In genomic region chrX:71103110-71103983, GRCh38 we compare ENCODE assay signal across 10 cellular contexts. TPM values are rescaled to one million over a fixed set of nuclear protein-coding genes. Genes with fewer than 3 reads are reported as not detected.
DNase-seq lines count a peak whose midpoint lies in the region; ATAC-seq, FAIRE-seq and TF ChIP-seq lines count a peak whose summit lies in the region.
"Had no signal": no experiment of that assay in that cellular context is flagged by ENCODE, and none has a peak within 500 bp of the region (broad histone marks: within the 10 kb centered on the region; RNA-seq: fewer than 3 reads in every experiment).

No MANE protein-coding gene starts in this region.

- no peak overlapping the region for H3K9ac ChIP-seq in Karpas-422 (ENCODE audit: low read length)

- H3K4me2 ChIP-seq in Karpas-422 (ENCODE audit: low read depth, low read length, poor library complexity, severe bottlenecking) (no peak overlapping the region), hepatocyte (peak overlapping the region; percentile 65)

- H3K9me3 ChIP-seq in Karpas-422 (ENCODE audit: low read length) (no peaks in the 10 kb centered on the region), hepatocyte (ENCODE audit: low read depth) (no peaks in the 10 kb centered on the region)

- TF ChIP-seq CTCF in hepatocyte (IDR thresholded peaks at IDR 0.05; ENCODE audit: poor library complexity): no peak

- H3K9me2 ChIP-seq in Karpas-422 (replicated peaks; ENCODE audit: insufficient read depth, low read length): no peaks in the 10 kb centered on the region
- H3K9me2 ChIP-seq in hepatocyte (replicated peaks; ENCODE audit: insufficient read depth): no peaks in the 10 kb centered on the region

- H3K36me3 ChIP-seq in Karpas-422 (ENCODE audit: insufficient read depth, low read length) (no peaks in the 10 kb centered on the region), hepatocyte (replicated peaks; ENCODE audit: insufficient read depth, low read depth) (no peaks in the 10 kb centered on the region)

- peak; percentile 90 for FAIRE-seq in GM18507 (lab: Jason Lieb, UNC)

- DNase-seq in GM18507 (ENCODE audit: extremely low spot score, insufficient read length, low read depth) (no peak), Karpas-422 (no peak), hepatocyte (ENCODE audit: low spot score) (peak; percentile 45), NCI-H345 (lab: John Stamatoyannopoulos, UW) (no peak)
- peak; percentile 80 for DNase-seq in activated CD8-positive, alpha-beta memory T cell treated with anti-CD3 and anti-CD28 coated beads for 24 hours
- peak; percentile 45 for DNase-seq in stimulated activated CD8-positive, alpha-beta memory T cell treated with anti-CD3 and anti-CD28 coated beads, Interleukin-12 subunit alpha, Interleukin-12 subunit beta, amount 100 ng/mL, for 4 hours (ENCODE audit: low read depth)

- no peaks in the 10 kb centered on the region for H3K79me2 ChIP-seq in Karpas-422 (ENCODE audit: low read length)
- no peaks in the 10 kb centered on the region for H3K79me2 ChIP-seq in hepatocyte

- ATAC-seq in GM18858 (IDR thresholded peaks at IDR 0.05; ENCODE audit: unreplicated experiment) (no peak), HG03520 (IDR thresholded peaks at IDR 0.05; ENCODE audit: unreplicated experiment) (no peak)

- H3K27ac ChIP-seq in Karpas-422 (ENCODE audit: low read length): no peak overlapping the region
- peak overlapping the region; percentile 84 for H3K27ac ChIP-seq in hepatocyte

- WGBS in hepatocyte (ENCODE audit: low lambda C conversion rate, missing lambda C conversion rate): 38% methylated on average over 6 of the region's 10 CpGs

- peak overlapping the region; percentile 62; the same call in 1 of the 2 replicates for H2AFZ ChIP-seq in Karpas-422 (ENCODE audit: low read length)
- no peak overlapping the region for H2AFZ ChIP-seq in hepatocyte

- no peak overlapping the region for H3K4me3 ChIP-seq in Karpas-422 (ENCODE audit: low read length)
- H3K4me3 ChIP-seq in hepatocyte: no peak overlapping the region

- H3K4me1 ChIP-seq in Karpas-422 (ENCODE audit: low read length): peaks cover 9% of the 10 kb centered on the region
- H3K4me1 ChIP-seq in hepatocyte (ENCODE audit: insufficient read depth): peaks cover 27% of the 10 kb centered on the region

- no peaks in the 10 kb centered on the region for H3K27me3 ChIP-seq in Karpas-422 (ENCODE audit: low read length)
- H3K27me3 ChIP-seq in hepatocyte: no peaks in the 10 kb centered on the region

- H4K20me1 ChIP-seq in Karpas-422 (ENCODE audit: insufficient read depth, low read depth, low read length): no peaks in the 10 kb centered on the region
- no peaks in the 10 kb centered on the region for H4K20me1 ChIP-seq in hepatocyte (ENCODE audit: insufficient read depth, poor library complexity, severe bottlenecking)

RNA-seq across cellular contexts. Expression of gene CXorf65, which starts 3.2 kb away (rescaled TPM):
- 0.36 TPM in 1 of 2 replicates, not detected in the other for total RNA-seq in Karpas-422 (2014; rRNA removed; shearing (Covaris generic); ENCODE audit: low replicate concordance)
- not detected in 2 replicates for total RNA-seq in hepatocyte
- not detected in 2 replicates for polyA plus RNA-seq in hepatocyte
- total RNA-seq: fibroblast of lung, temporal lobe had no signal
- polyA plus RNA-seq: fibroblast of lung had no signal

RNA-seq across cellular contexts. Expression of gene FOXO4, which starts 7.7 kb away (rescaled TPM):
- 4.5 and 9.5 TPM in 2 replicates for total RNA-seq in Karpas-422 (2014; rRNA removed; shearing (Covaris generic); ENCODE audit: low replicate concordance)
- total RNA-seq in hepatocyte: 9.7 and 10.8 TPM in 2 replicates
- polyA plus RNA-seq in hepatocyte: 3.5 and 6.3 TPM in 2 replicates

RNA-seq across cellular contexts. Expression of gene IL2RG, which starts 8.0 kb away (rescaled TPM):
- 4.3 and 9.1 TPM in 2 replicates for total RNA-seq in Karpas-422 (2014; rRNA removed; shearing (Covaris generic); ENCODE audit: low replicate concordance)
- total RNA-seq in hepatocyte: 7.1 and 14.1 TPM in 2 replicates
- 11.2 and 13.5 TPM in 2 replicates for polyA plus RNA-seq in hepatocyte
- total RNA-seq: fibroblast of lung had no signal
- polyA plus RNA-seq: fibroblast of lung had no signal

RNA-seq across cellular contexts. Expression of gene MED12, which starts 15.0 kb away (rescaled TPM):
- 32.7 and 35.2 TPM in 2 replicates for total RNA-seq in Karpas-422 (2014; rRNA removed; shearing (Covaris generic); ENCODE audit: low replicate concordance)
- total RNA-seq in hepatocyte: 24.9 and 32.7 TPM in 2 replicates
- 12.9 and 15.7 TPM in 2 replicates for polyA plus RNA-seq in hepatocyte

RNA-seq across cellular contexts. Expression of gene SNX12, which starts 35.2 kb away (rescaled TPM):
- 18.9 and 38.3 TPM in 2 replicates for total RNA-seq in Karpas-422 (2014; rRNA removed; shearing (Covaris generic); ENCODE audit: low replicate concordance)
- total RNA-seq in hepatocyte: 61.0 and 68.8 TPM in 2 replicates
- 7.5 and 8.3 TPM in 2 replicates for polyA plus RNA-seq in hepatocyte

Comparison
In these comparisons a context has a peak if more than half of its experiments do, and no peak if none do; other contexts are left out.
1. DNase-seq: peak in activated CD8-positive, alpha-beta memory T cell treated with anti-CD3 and anti-CD28 coated beads for 24 hours (single experiment), hepatocyte (single experiment) and stimulated activated CD8-positive, alpha-beta memory T cell treated with anti-CD3 and anti-CD28 coated beads, Interleukin-12 subunit alpha, Interleukin-12 subunit beta, amount 100 ng/mL, for 4 hours (single experiment); none in GM18507 (single experiment), Karpas-422 (single experiment) and NCI-H345 (single experiment).